Comparison of ENCODE assay signal across 14 cellular contexts in the genomic region with DNA sequence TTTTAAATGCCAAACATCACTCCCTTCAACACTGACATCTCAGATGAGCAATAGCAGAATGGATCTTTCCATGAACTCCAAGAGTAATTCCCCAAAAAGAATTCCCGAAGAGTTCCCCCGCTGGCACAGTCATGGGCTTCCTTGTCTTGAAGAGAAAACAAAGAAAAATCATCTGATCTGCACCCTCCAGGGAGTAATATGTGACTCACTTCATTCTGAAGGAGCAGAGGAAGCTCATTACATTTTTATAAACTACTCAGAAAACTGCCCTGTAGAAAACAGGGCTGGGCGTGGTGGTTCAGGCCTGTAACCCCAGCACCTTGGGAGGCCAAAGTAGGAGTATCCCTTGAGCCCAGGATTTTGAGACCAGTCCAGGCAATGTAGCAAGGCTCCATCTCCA. TPM values are rescaled to one million over a fixed set of nuclear protein-coding genes. Genes with fewer than 3 reads are reported as not detected.
DNase-seq lines count a peak whose midpoint lies in the region; ATAC-seq, FAIRE-seq and TF ChIP-seq lines count a peak whose summit lies in the region.
"Had no signal": no experiment of that assay in that cellular context is flagged by ENCODE, and none has a peak within 500 bp of the region (broad histone marks: within the 10 kb centered on the region; RNA-seq: fewer than 3 reads in every experiment).

No MANE protein-coding gene starts in this region.

- H3K4me3 Mint-ChIP-seq in MCF 10A (ENCODE audit: unreplicated experiment): no peak overlapping the region
- peak overlapping the region; percentile 2 for H3K4me3 Mint-ChIP-seq in astrocyte (ENCODE audit: unreplicated experiment)
- H3K4me3 Mint-ChIP-seq: activated B cell treated with CpG ODN at 0.5 μM for 24 hours, immature natural killer cell had no signal

- no peaks in the 10 kb centered on the region for H3K27me3 Mint-ChIP-seq in MCF 10A (ENCODE audit: insufficient read depth, unreplicated experiment)
- no peaks in the 10 kb centered on the region for H3K27me3 Mint-ChIP-seq in astrocyte (ENCODE audit: low read depth, unreplicated experiment)

- no peaks in the 10 kb centered on the region for H3K36me3 ChIP-seq in breast epithelium
- no peaks in the 10 kb centered on the region for H3K36me3 ChIP-seq in astrocyte (ENCODE audit: insufficient read depth, low read length)
- no peaks in the 10 kb centered on the region for H3K36me3 ChIP-seq in vagina

- H3K9me3 Mint-ChIP-seq in MCF 10A (ENCODE audit: unreplicated experiment): no peaks in the 10 kb centered on the region
- no peaks in the 10 kb centered on the region for H3K9me3 Mint-ChIP-seq in astrocyte (ENCODE audit: unreplicated experiment)
- H3K9me3 Mint-ChIP-seq: activated B cell treated with CpG ODN at 0.5 μM for 24 hours, immature natural killer cell had no signal

- peak overlapping the region; percentile 35 for H2AFZ ChIP-seq in astrocyte (ENCODE audit: low read depth, low read length)

- TF ChIP-seq POLR2A in breast epithelium (IDR thresholded peaks at IDR 0.05) (no peak), vagina (IDR thresholded peaks at IDR 0.05) (no peak)

- H3K9ac ChIP-seq in astrocyte (ENCODE audit: low read length): no peak overlapping the region

- intact Hi-C loops in MCF 10A (cut with micrococcal nuclease): no loop called here
- intact Hi-C loops in breast epithelium (cut with DNase I; ENCODE audit: low total_unique reads): no loop called here
- intact Hi-C loops in vagina (cut with DNase I): no loop called here

- H3K36me3 Mint-ChIP-seq in MCF 10A (ENCODE audit: insufficient read depth, unreplicated experiment) (no peaks in the 10 kb centered on the region), astrocyte (ENCODE audit: low read depth, unreplicated experiment) (peaks cover 5% of the 10 kb centered on the region)
- H3K36me3 Mint-ChIP-seq: immature natural killer cell had no signal

- DNase-seq in MCF 10A (ENCODE audit: unreplicated experiment): peak; percentile 65
- no peak for DNase-seq in breast epithelium (ENCODE audit: low spot score in 2 of 2)
- peak; percentile 83 for DNase-seq in astrocyte (ENCODE audit: low read depth)
- DNase-seq in glomerular visceral epithelial cell (ENCODE audit: extremely low spot score): peak; percentile 69
- DNase-seq in vagina (ENCODE audit: extremely low spot score in 2 of 2): no peak
- DNase-seq in stimulated activated CD4-positive, alpha-beta T cell treated with anti-CD3 and anti-CD28 coated beads, Interleukin-2, amount 100 ng/mL, for 48 hours: no peak
- DNase-seq in GDM1 (lab: John Stamatoyannopoulos, UW): no peak
- DNase-seq: activated B cell treated with CpG ODN at 0.5 μM for 24 hours; activated effector memory CD4-positive, alpha-beta T cell treated with Interleukin-2 at 50 U/mL for 16 hours; effector memory CD4-positive, alpha-beta T cell; immature natural killer cell; occipital lobe had no signal

- H3K79me2 ChIP-seq in astrocyte (ENCODE audit: insufficient read depth, low read length): no peaks in the 10 kb centered on the region

- no peak overlapping the region for H3K27ac ChIP-seq in breast epithelium
- peak overlapping the region; percentile 35 for H3K27ac ChIP-seq in astrocyte (ENCODE audit: low read depth, low read length)
- peak overlapping the region; percentile 48 for H3K27ac ChIP-seq in vagina

- peak; percentile 67 for FAIRE-seq in astrocyte (lab: Jason Lieb, UNC)
- FAIRE-seq: A204.1 had no signal

- no TSS peak for BruUV-seq in MCF 10A (replicated peaks; lab: Mats Ljungman, UMichigan)

- ATAC-seq in GM21381 (IDR thresholded peaks at IDR 0.05; ENCODE audit: unreplicated experiment): no peak

- H3K4me1 ChIP-seq in breast epithelium (no peaks in the 10 kb centered on the region), astrocyte (ENCODE audit: insufficient read depth, low read length) (peaks cover 33% of the 10 kb centered on the region), vagina (peaks cover 8% of the 10 kb centered on the region)

- peaks cover 17% of the 10 kb centered on the region for H3K4me1 Mint-ChIP-seq in MCF 10A (ENCODE audit: insufficient read depth, unreplicated experiment)
- H3K4me1 Mint-ChIP-seq in astrocyte (ENCODE audit: low read depth, unreplicated experiment): peaks cover 36% of the 10 kb centered on the region

- H3K27me3 ChIP-seq in breast epithelium: no peaks in the 10 kb centered on the region
- H3K27me3 ChIP-seq in astrocyte (ENCODE audit: insufficient read depth, low read length): no peaks in the 10 kb centered on the region
- no peaks in the 10 kb centered on the region for H3K27me3 ChIP-seq in vagina

- H3K27ac Mint-ChIP-seq in MCF 10A (ENCODE audit: low read depth, unreplicated experiment) (peak overlapping the region; percentile 75), astrocyte (ENCODE audit: unreplicated experiment) (peak overlapping the region; percentile 89)
- H3K27ac Mint-ChIP-seq: activated B cell treated with CpG ODN at 0.5 μM for 24 hours, immature natural killer cell had no signal

- H3K4me2 ChIP-seq in astrocyte (ENCODE audit: low read length): peak overlapping the region; percentile 70

- H3K4me3 ChIP-seq in breast epithelium (no peak overlapping the region), astrocyte (ENCODE audit: insufficient read depth, low read depth, low read length) (no peak overlapping the region), vagina (no peak overlapping the region)

- POLR2A ChIA-PET in MCF 10A (lab: Yijun Ruan, JAX): interaction anchor here (0.7 to 1.5 kb wide), 3 partner anchors 11 to 58 kb away, joined by 3 to 13 read pairs (median 4); no protein-coding TSS in a partner anchor

- H3K9me3 ChIP-seq in breast epithelium (no peaks in the 10 kb centered on the region), astrocyte (ENCODE audit: insufficient read depth, low read depth, low read length) (no peaks in the 10 kb centered on the region), vagina (no peaks in the 10 kb centered on the region)

- CTCF ChIA-PET in MCF 10A (lab: Yijun Ruan, JAX): interaction anchor here (0.5 to 0.8 kb wide), 3 partner anchors 9 to 13 kb away, joined by 3 to 4 read pairs (median 4); no protein-coding TSS in a partner anchor

- TF ChIP-seq CTCF in MCF 10A (IDR thresholded peaks at IDR 0.05; ENCODE audit: unreplicated experiment) (no peak), breast epithelium (IDR thresholded peaks at IDR 0.05) (no peak), astrocyte (IDR thresholded peaks at IDR 0.05; ENCODE audit: insufficient read depth, low read depth, low read length) (no peak), vagina (IDR thresholded peaks at IDR 0.05) (no peak)

- no peaks in the 10 kb centered on the region for H4K20me1 ChIP-seq in astrocyte (ENCODE audit: insufficient read depth, low read length)

RNA-seq across cellular contexts. Expression of a gene that starts 35.7 kb away (rescaled TPM):
- total RNA-seq in MCF 10A (2022) (49.1 and 69.2 TPM in 2 replicates), breast epithelium (10 to 100 TPM in 2 of 3 donors, under 1 TPM in 1; 0.96 to 36.7 (median 21.2) TPM), astrocyte (27.6 and 38.5 TPM in 2 replicates), vagina (32.9 TPM)

Comparison
In these comparisons a context has a peak if more than half of its experiments do, and no peak if none do; other contexts are left out.
1. DNase-seq: peak in MCF 10A (single experiment), astrocyte (single experiment) and glomerular visceral epithelial cell (single experiment); none in breast epithelium (0 of 2), vagina (0 of 2), stimulated activated CD4-positive, alpha-beta T cell treated with anti-CD3 and anti-CD28 coated beads, Interleukin-2, amount 100 ng/mL, for 48 hours (0 of 2) and GDM1 (single experiment).
2. H3K27ac ChIP-seq: peak in astrocyte (single experiment) and vagina (single experiment); none in breast epithelium (0 of 2).